In the genomic region with DNA sequence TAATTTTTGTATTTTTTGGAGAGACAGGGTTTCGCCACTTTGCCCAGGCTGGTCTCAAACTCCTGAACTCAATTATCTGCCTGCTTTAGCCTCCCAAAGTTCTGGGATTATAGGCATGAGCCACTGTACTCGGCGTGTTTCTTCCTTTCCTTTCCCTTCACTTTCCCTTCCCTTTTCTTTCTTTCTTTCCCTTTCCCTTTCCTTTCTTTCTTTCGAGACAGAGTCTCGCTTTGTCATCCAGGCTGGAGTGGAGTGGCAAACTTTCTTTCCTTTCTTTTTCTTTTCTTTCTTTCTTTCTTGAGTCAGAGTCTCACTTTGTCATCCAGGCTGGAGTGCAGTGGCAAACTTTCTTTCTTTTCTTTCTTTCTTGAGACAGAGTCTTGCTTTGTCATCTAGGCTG, we compare ENCODE assay signal across 1 cellular context.
TF ChIP-seq lines count a peak whose summit lies in the region.

No MANE protein-coding gene starts in this region.

TF ChIP-seq in HEK293, 187 proteins besides CTCF, POLR2A, EP300 and RAD21:
- TF ChIP-seq, protein P1, sequence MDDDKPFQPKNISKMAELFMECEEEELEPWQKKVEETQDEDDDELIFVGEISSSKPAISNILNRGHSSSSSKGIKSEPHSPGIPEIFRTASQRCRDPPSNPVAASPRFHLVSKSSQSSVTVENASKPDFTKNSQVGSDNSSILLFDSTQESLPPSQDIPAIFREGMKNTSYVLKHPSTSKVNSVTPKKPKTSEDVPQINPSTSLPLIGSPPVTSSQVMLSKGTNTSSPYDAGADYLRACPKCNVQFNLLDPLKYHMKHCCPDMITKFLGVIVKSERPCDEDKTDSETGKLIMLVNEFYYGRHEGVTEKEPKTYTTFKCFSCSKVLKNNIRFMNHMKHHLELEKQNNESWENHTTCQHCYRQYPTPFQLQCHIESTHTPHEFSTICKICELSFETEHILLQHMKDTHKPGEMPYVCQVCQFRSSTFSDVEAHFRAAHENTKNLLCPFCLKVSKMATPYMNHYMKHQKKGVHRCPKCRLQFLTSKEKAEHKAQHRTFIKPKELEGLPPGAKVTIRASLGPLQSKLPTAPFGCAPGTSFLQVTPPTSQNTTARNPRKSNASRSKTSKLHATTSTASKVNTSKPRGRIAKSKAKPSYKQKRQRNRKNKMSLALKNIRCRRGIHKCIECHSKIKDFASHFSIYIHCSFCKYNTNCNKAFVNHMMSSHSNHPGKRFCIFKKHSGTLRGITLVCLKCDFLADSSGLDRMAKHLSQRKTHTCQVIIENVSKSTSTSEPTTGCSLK (tag by site-specific recombination; IDR thresholded peaks at IDR 0.05) = no peak
- TF ChIP-seq PRDM1 (tag by site-specific recombination; IDR thresholded peaks at IDR 0.05) = peak; percentile 98
